Comparison of ENCODE assay signal across 36 cellular contexts in the genomic region with DNA sequence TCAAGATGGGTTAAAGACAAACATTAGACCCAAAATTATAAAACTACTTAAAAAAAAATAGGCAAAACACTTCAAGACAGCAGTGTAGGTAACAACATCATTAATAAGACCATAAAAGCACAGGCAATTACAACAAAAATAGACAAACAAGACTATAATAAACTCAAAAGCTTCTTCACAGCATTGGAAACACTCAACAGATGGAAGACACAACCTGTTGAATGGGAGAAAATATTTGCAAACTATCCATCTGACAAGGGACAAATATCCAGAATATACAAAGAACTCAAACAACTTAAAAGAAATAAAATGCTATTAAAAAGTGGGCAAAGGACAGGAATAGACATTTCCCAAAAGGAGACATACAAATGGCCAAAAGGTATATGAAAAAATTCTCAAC.
"Had no signal": no experiment of that assay in that cellular context is flagged by ENCODE, and none has a peak within 500 bp of the region (broad histone marks: within the 10 kb centered on the region; RNA-seq: fewer than 3 reads in every experiment).

No MANE protein-coding gene starts in this region.

- H3K36me3 Mint-ChIP-seq: activated naive CD4-positive, alpha-beta T cell treated with anti-CD3 and anti-CD28 coated beads, Interleukin-2, amount 10 ng/mL, durations not matched to agents 7 days and 5 days; activated naive CD4-positive, alpha-beta T cell treated with anti-CD3 and anti-CD28 coated beads, Interleukin-2, amount 50 U/mL, for 72 hours; activated naive CD8-positive, alpha-beta T cell; activated naive CD8-positive, alpha-beta T cell treated with anti-CD3 and anti-CD28 coated beads for 36 hours; activated naive CD8-positive, alpha-beta T cell treated with anti-CD3 and anti-CD28 coated beads, Interleukin-2, amount 10 ng/mL, durations not matched to agents 7 days and 5 days; brain had no signal

- H3K27me3 Mint-ChIP-seq: activated naive CD4-positive, alpha-beta T cell treated with anti-CD3 and anti-CD28 coated beads, Interleukin-2, amount 10 ng/mL, durations not matched to agents 7 days and 5 days; activated naive CD8-positive, alpha-beta T cell; activated naive CD8-positive, alpha-beta T cell treated with anti-CD3 and anti-CD28 coated beads for 36 hours; activated naive CD8-positive, alpha-beta T cell treated with anti-CD3 and anti-CD28 coated beads, Interleukin-2, amount 50 U/mL, for 24 hours; activated T-cell treated with anti-CD3 and anti-CD28 coated beads, Interleukin-2, amount 50 U/mL, for 24 hours; activated T-helper 17 cell treated with anti-CD3 and anti-CD28 coated beads, Interleukin-2, amount 50 U/mL, for 72 hours; brain; central memory CD8-positive, alpha-beta T cell had no signal

- H3K4me1 ChIP-seq: adrenal gland, ascending aorta, body of pancreas, breast epithelium had no signal

- H3K4me3 Mint-ChIP-seq: activated naive CD4-positive, alpha-beta T cell treated with anti-CD3 and anti-CD28 coated beads for 36 hours; activated naive CD4-positive, alpha-beta T cell treated with anti-CD3 and anti-CD28 coated beads, Interleukin-2, amount 10 ng/mL, durations not matched to agents 7 days and 5 days; activated naive CD8-positive, alpha-beta T cell; activated naive CD8-positive, alpha-beta T cell treated with anti-CD3 and anti-CD28 coated beads for 36 hours; activated naive CD8-positive, alpha-beta T cell treated with anti-CD3 and anti-CD28 coated beads, Interleukin-2, amount 10 ng/mL, durations not matched to agents 7 days and 5 days; activated naive CD8-positive, alpha-beta T cell treated with anti-CD3 and anti-CD28 coated beads, Interleukin-2, amount 50 U/mL, for 24 hours; activated T-cell treated with anti-CD3 and anti-CD28 coated beads, Interleukin-2, amount 50 U/mL, for 24 hours; activated T-cell treated with anti-CD3 and anti-CD28 coated beads, Interleukin-2, amount 50 U/mL, for 4 hours; activated T-cell treated with anti-CD3 and anti-CD28 coated beads, Interleukin-2, amount 50 U/mL, for 72 hours; activated T-helper 1 cell treated with anti-CD3 and anti-CD28 coated beads, Interleukin-12 subunit alpha, Interleukin-12 subunit beta, Interleukin-2, Interleukin-4 antibody, amounts not matched to agents 30 ng/mL and 10 ng/mL and 1 ng/mL, durations not matched to agents 14 hours and 24 hours and 36 hours; activated T-helper 17 cell treated with anti-CD3 and anti-CD28 coated beads, Interleukin-2, amount 50 U/mL, for 72 hours; brain; central memory CD8-positive, alpha-beta T cell had no signal

- H3K27ac Mint-ChIP-seq: activated naive CD4-positive, alpha-beta T cell treated with anti-CD3 and anti-CD28 coated beads for 36 hours; activated naive CD4-positive, alpha-beta T cell treated with anti-CD3 and anti-CD28 coated beads, Interleukin-2, amount 10 ng/mL, durations not matched to agents 7 days and 5 days; activated naive CD4-positive, alpha-beta T cell treated with anti-CD3 and anti-CD28 coated beads, Interleukin-2, amount 50 U/mL, for 72 hours; activated naive CD8-positive, alpha-beta T cell; activated naive CD8-positive, alpha-beta T cell treated with anti-CD3 and anti-CD28 coated beads for 36 hours; activated naive CD8-positive, alpha-beta T cell treated with anti-CD3 and anti-CD28 coated beads, Interleukin-2, amount 10 ng/mL, durations not matched to agents 7 days and 5 days; activated naive CD8-positive, alpha-beta T cell treated with anti-CD3 and anti-CD28 coated beads, Interleukin-2, amount 50 U/mL, for 24 hours; activated T-cell treated with anti-CD3 and anti-CD28 coated beads, Interleukin-2, amount 50 U/mL, for 24 hours; activated T-helper 1 cell treated with anti-CD3 and anti-CD28 coated beads, Interleukin-12 subunit alpha, Interleukin-12 subunit beta, Interleukin-2, Interleukin-4 antibody, amounts not matched to agents 30 ng/mL and 10 ng/mL and 1 ng/mL, durations not matched to agents 14 hours and 24 hours and 36 hours; activated T-helper 17 cell treated with anti-CD3 and anti-CD28 coated beads, Interleukin-2, amount 50 U/mL, for 72 hours; activated T-helper 2 cell treated with anti-CD3 and anti-CD28 coated beads, Interferon-gamma antibody, Interleukin-2, Interleukin-4, amounts not matched to agents 10 μg/mL and 5 μg/mL and 100 μg/mL, durations not matched to agents 14 hours and 24 hours and 36 hours; brain had no signal

- H3K36me3 ChIP-seq: adrenal gland, ascending aorta, brain microvascular endothelial cell, breast epithelium, cardiac muscle cell had no signal

- ATAC-seq: activated naive CD4-positive, alpha-beta T cell treated with anti-CD3 and anti-CD28 coated beads, Interleukin-2, amount 50 U/mL, for 72 hours; activated naive CD8-positive, alpha-beta T cell treated with anti-CD3 and anti-CD28 coated beads, Interleukin-2, amount 50 U/mL, for 24 hours; activated T-cell treated with anti-CD3 and anti-CD28 coated beads, Interleukin-2, amount 50 U/mL, for 4 hours; activated T-cell treated with anti-CD3 and anti-CD28 coated beads, Interleukin-2, amount 50 U/mL, for 72 hours; activated T-helper 17 cell treated with anti-CD3 and anti-CD28 coated beads, Interleukin-2, amount 50 U/mL, for 72 hours; body of pancreas had no signal

- DNase-seq: activated effector memory CD4-positive, alpha-beta T cell treated with anti-CD3 and anti-CD28 coated beads, Interleukin-2, amount 50 U/mL, for 16 hours; activated effector memory CD4-positive, alpha-beta T cell treated with Interleukin-2 at 50 U/mL for 16 hours; activated gamma-delta T cell; activated gamma-delta T cell treated with Interleukin-2 at 50 U/mL for 16 hours; activated naive CD4-positive, alpha-beta T cell; activated naive CD4-positive, alpha-beta T cell treated with anti-CD3 and anti-CD28 coated beads for 36 hours; activated naive CD4-positive, alpha-beta T cell treated with anti-CD3 and anti-CD28 coated beads, Interleukin-2, amount 10 ng/mL, durations not matched to agents 7 days and 5 days; activated naive CD4-positive, alpha-beta T cell treated with anti-CD3 and anti-CD28 coated beads, Interleukin-2, amount 50 U/mL, for 16 hours; activated naive CD8-positive, alpha-beta T cell treated with anti-CD3 and anti-CD28 coated beads for 36 hours; activated naive CD8-positive, alpha-beta T cell treated with anti-CD3 and anti-CD28 coated beads, Interleukin-2, amount 10 ng/mL, durations not matched to agents 7 days and 5 days; activated naive CD8-positive, alpha-beta T cell treated with anti-CD3 and anti-CD28 coated beads, Interleukin-2, amount 50 U/mL, for 24 hours; activated T-cell treated with anti-CD3 and anti-CD28 coated beads, Interleukin-2, amount 50 U/mL, for 1 hour; activated T-cell treated with anti-CD3 and anti-CD28 coated beads, Interleukin-2, amount 50 U/mL, for 24 hours; activated T-cell treated with anti-CD3 and anti-CD28 coated beads, Interleukin-2, amount 50 U/mL, for 4 hours; activated T-cell treated with anti-CD3 and anti-CD28 coated beads, Interleukin-2, amount 50 U/mL, for 48 hours; activated T-cell treated with anti-CD3 and anti-CD28 coated beads, Interleukin-2, amount 50 U/mL, for 72 hours; adrenal gland; amniotic stem cell; amygdala; anterior cingulate cortex; aorta; body of pancreas; brain microvascular endothelial cell; caudate nucleus; central memory CD4-positive, alpha-beta T cell; cerebellar nuclear complex had no signal

- H3K4me1 Mint-ChIP-seq: activated naive CD4-positive, alpha-beta T cell treated with anti-CD3 and anti-CD28 coated beads, Interleukin-2, amount 10 ng/mL, durations not matched to agents 7 days and 5 days; activated naive CD8-positive, alpha-beta T cell treated with anti-CD3 and anti-CD28 coated beads for 36 hours; activated naive CD8-positive, alpha-beta T cell treated with anti-CD3 and anti-CD28 coated beads, Interleukin-2, amount 10 ng/mL, durations not matched to agents 7 days and 5 days; activated naive CD8-positive, alpha-beta T cell treated with anti-CD3 and anti-CD28 coated beads, Interleukin-2, amount 50 U/mL, for 24 hours; activated T-helper 17 cell treated with anti-CD3 and anti-CD28 coated beads, Interleukin-2, amount 50 U/mL, for 72 hours; central memory CD8-positive, alpha-beta T cell had no signal

- H3K9me3 Mint-ChIP-seq: activated naive CD8-positive, alpha-beta T cell treated with anti-CD3 and anti-CD28 coated beads, Interleukin-2, amount 50 U/mL, for 24 hours; activated T-helper 2 cell treated with anti-CD3 and anti-CD28 coated beads, Interferon-gamma antibody, Interleukin-2, Interleukin-4, amounts not matched to agents 10 μg/mL and 5 μg/mL and 100 μg/mL, durations not matched to agents 14 hours and 24 hours and 36 hours had no signal

- H3K4me3 ChIP-seq: adrenal gland, ascending aorta, body of pancreas, breast epithelium, cardiac muscle cell had no signal

- H3K27ac ChIP-seq: adrenal gland, ascending aorta, body of pancreas, brain microvascular endothelial cell, breast epithelium, cardiac muscle cell had no signal

- H3K9me3 ChIP-seq: adrenal gland, ascending aorta, body of pancreas, breast epithelium had no signal
